Comparison of ENCODE assay signal across 8 cellular contexts in the genomic region with DNA sequence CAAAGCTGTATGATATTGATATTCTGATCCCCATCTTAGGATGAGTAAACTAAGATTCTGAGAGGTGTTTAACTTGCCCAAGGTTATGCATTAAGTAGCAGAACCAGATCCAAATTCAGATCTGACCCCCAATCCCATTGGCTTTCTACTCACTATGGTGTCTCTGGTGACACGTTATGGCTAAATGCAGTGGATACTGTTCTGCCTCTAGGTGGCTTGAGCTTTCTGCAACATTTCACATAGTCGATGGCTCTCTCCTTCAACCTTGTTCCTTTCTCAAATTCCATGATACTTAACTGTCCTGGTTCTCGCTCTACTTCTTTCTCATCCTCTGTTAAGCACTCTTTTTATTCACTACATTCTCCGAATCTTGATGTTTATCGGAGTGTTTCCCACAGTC. TPM values are rescaled to one million over a fixed set of nuclear protein-coding genes. Genes with fewer than 3 reads are reported as not detected.
A peak's percentile ranks its signal among the peaks of the same experiment; 100 is the strongest.
DNase-seq lines count a peak whose midpoint lies in the region; ATAC-seq and TF ChIP-seq lines count a peak whose summit lies in the region.
"Had no signal": no experiment of that assay in that cellular context is flagged by ENCODE, and none has a peak within 500 bp of the region (broad histone marks: within the 10 kb centered on the region; RNA-seq: fewer than 3 reads in every experiment).

No MANE protein-coding gene starts in this region.

- no peak overlapping the region for H3K27ac Mint-ChIP-seq in progenitor cell of endocrine pancreas

- 36 to 48% methylated on average over 4 to 5 of the region's 5 CpGs for WGBS in body of pancreas, 2 donors

- H3K27ac ChIP-seq in body of pancreas, result no peak overlapping the region

- no peak for TF ChIP-seq POLR2A in body of pancreas (IDR thresholded peaks at IDR 0.05)

- no peaks in the 10 kb centered on the region for H3K4me1 Mint-ChIP-seq in progenitor cell of endocrine pancreas (ENCODE audit: low read depth)

- H3K36me3 ChIP-seq in body of pancreas (replicated peaks in 1 of 2; ENCODE audit: insufficient read depth in 1 of 2, low read depth in 2 of 2), result no peaks in the 10 kb centered on the region

- ATAC-seq in GM18858 (IDR thresholded peaks at IDR 0.05; ENCODE audit: unreplicated experiment), result peak; percentile 53
- ATAC-seq in HG03520 (IDR thresholded peaks at IDR 0.05; ENCODE audit: unreplicated experiment), result peak; percentile 78
- no peak for ATAC-seq in body of pancreas

- intact Hi-C loops in body of pancreas (cut with DNase I), result no loop called here

- H3K9me3 Mint-ChIP-seq in progenitor cell of endocrine pancreas (ENCODE audit: low read depth), result no peaks in the 10 kb centered on the region

- H3K36me3 Mint-ChIP-seq in progenitor cell of endocrine pancreas (ENCODE audit: insufficient read depth), result no peaks in the 10 kb centered on the region

- H3K4me1 ChIP-seq in body of pancreas, result peaks cover 10% of the 10 kb centered on the region

- H3K27me3 ChIP-seq in body of pancreas, result no peaks in the 10 kb centered on the region

- H3K4me3 Mint-ChIP-seq in progenitor cell of endocrine pancreas (ENCODE audit: low read depth), result no peak overlapping the region

- TF ChIP-seq CTCF in body of pancreas (IDR thresholded peaks at IDR 0.05) (peak in 5 of 7 experiments; percentile 24 to 53 (median 31)), progenitor cell of endocrine pancreas (IDR thresholded peaks at IDR 0.05; ENCODE audit: unreplicated experiment) (peak; percentile 40)

- H3K9me3 ChIP-seq in body of pancreas, result no peaks in the 10 kb centered on the region

- no peak overlapping the region for H3K4me3 ChIP-seq in body of pancreas

- H3K27me3 Mint-ChIP-seq in progenitor cell of endocrine pancreas, result peaks cover 3% of the 10 kb centered on the region

- no peak for DNase-seq in body of pancreas
- DNase-seq in progenitor cell of endocrine pancreas (ENCODE audit: low spot score, unreplicated experiment), result no peak
- DNase-seq in NCI-H2107 (lab: John Stamatoyannopoulos, UW), result no peak
- no peak for DNase-seq in EL
- no peak for DNase-seq in NCI-H226
- DNase-seq: NCI-H187 had no signal

RNA-seq across cellular contexts. Expression of a gene that starts 9.4 kb away (rescaled TPM):
- total RNA-seq in body of pancreas (not detected), progenitor cell of endocrine pancreas (not detected in 2 replicates)

RNA-seq across cellular contexts. Expression of a gene that starts 22.0 kb away (rescaled TPM):
- 10 to 100 TPM; 10.5 to 13.5 TPM for total RNA-seq in body of pancreas
- total RNA-seq in progenitor cell of endocrine pancreas, result 6.6 and 7.1 TPM in 2 replicates

RNA-seq across cellular contexts. Expression of a gene that starts 27.9 kb away (rescaled TPM):
- total RNA-seq in body of pancreas, result 10 to 100 TPM; 12.5 to 13.5 TPM
- 17.6 and 23.0 TPM in 2 replicates for total RNA-seq in progenitor cell of endocrine pancreas

RNA-seq across cellular contexts. Expression of a gene that starts 28.0 kb away (rescaled TPM):
- total RNA-seq in body of pancreas, result 10 to 100 TPM in 1 of 2 donors, 1 to 10 TPM in 1; 9.2 to 18.9 TPM
- total RNA-seq in progenitor cell of endocrine pancreas, result 35.1 and 42.6 TPM in 2 replicates

RNA-seq across cellular contexts. Expression of a gene that starts 45.5 kb away (rescaled TPM):
- total RNA-seq in body of pancreas (10 to 100 TPM in 1 of 2 donors, 1 to 10 TPM in 1; 6.5 to 13.2 TPM), progenitor cell of endocrine pancreas (1.9 and 2.6 TPM in 2 replicates)
